14 cellular contexts compared by ENCODE assay signal in the genomic region with DNA sequence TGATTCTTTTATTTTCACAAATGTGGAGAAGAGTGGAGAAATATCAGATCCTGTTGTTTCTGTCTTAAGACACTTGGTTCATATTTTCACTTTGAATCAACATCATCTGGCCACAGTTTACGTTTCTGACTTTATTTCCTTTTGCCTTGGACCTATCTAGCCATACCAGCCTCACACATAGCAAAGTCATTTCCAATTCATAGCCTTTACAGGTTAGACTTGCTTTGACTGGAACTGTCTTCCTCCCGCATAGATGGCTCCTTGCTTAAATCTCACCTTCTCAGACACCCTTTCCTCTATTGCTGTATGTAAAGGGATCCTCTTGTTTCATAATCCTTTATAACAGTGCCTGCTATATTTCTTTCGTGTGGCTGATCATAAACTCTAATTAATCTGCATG.
DNase-seq lines count a peak whose midpoint lies in the region; ATAC-seq and TF ChIP-seq lines count a peak whose summit lies in the region.
"Had no signal": no experiment of that assay in that cellular context is flagged by ENCODE, and none has a peak within 500 bp of the region (broad histone marks: within the 10 kb centered on the region; RNA-seq: fewer than 3 reads in every experiment).

No MANE protein-coding gene starts in this region.

- no TSS peak for BruUV-seq in Calu3 (replicated peaks; lab: Mats Ljungman, UMichigan)

- no peak overlapping the region for H3K27ac Mint-ChIP-seq in Calu3 (ENCODE audit: unreplicated experiment)
- H3K27ac Mint-ChIP-seq: CD8-positive, alpha-beta T cell; IgD-negative memory B cell had no signal

- no peak overlapping the region for H3K4me3 Mint-ChIP-seq in Calu3 (ENCODE audit: low read depth, unreplicated experiment)
- H3K4me3 Mint-ChIP-seq: CD14-positive monocyte; CD8-positive, alpha-beta T cell; IgD-negative memory B cell had no signal

- H3K9me3 Mint-ChIP-seq in Calu3 (ENCODE audit: low read depth, unreplicated experiment): peaks cover 2% of the 10 kb centered on the region

- no peak for DNase-seq in C1 segment of cervical spinal cord (lab: John Stamatoyannopoulos, UW)
- DNase-seq in Calu3: no peak
- no peak for DNase-seq in UCSD-AML1 (lab: John Stamatoyannopoulos, UW; ENCODE audit: unreplicated experiment)
- DNase-seq: BE2C; CD8-positive, alpha-beta T cell; COR-L47; KG1 had no signal

- H3K36me3 Mint-ChIP-seq in Calu3 (ENCODE audit: insufficient read depth, unreplicated experiment): no peaks in the 10 kb centered on the region
- H3K36me3 Mint-ChIP-seq: CD14-positive monocyte; CD8-positive, alpha-beta T cell; IgD-negative memory B cell had no signal

- no peak for TF ChIP-seq CTCF in Calu3 (IDR thresholded peaks at IDR 0.05; ENCODE audit: unreplicated experiment)

- no peaks in the 10 kb centered on the region for H3K27me3 Mint-ChIP-seq in Calu3 (ENCODE audit: unreplicated experiment)
- H3K27me3 Mint-ChIP-seq: IgD-negative memory B cell had no signal

- CTCF ChIA-PET in Calu3 (lab: Charles Lee): no interaction called here

- no peaks in the 10 kb centered on the region for H3K4me1 Mint-ChIP-seq in Calu3 (ENCODE audit: low read depth, unreplicated experiment)
- H3K4me1 Mint-ChIP-seq: CD14-positive monocyte, IgD-negative memory B cell had no signal

- ATAC-seq in GM18907 (IDR thresholded peaks at IDR 0.05; ENCODE audit: unreplicated experiment) (peak; percentile 69), HG02610 (IDR thresholded peaks at IDR 0.05; ENCODE audit: unreplicated experiment) (peak; percentile 63), HG03342 (IDR thresholded peaks at IDR 0.05; ENCODE audit: unreplicated experiment) (peak; percentile 51), HG03039 (IDR thresholded peaks at IDR 0.05; ENCODE audit: unreplicated experiment) (no peak)
- ATAC-seq: A549; CD8-positive, alpha-beta T cell had no signal

- intact Hi-C loops in Calu3 (cut with micrococcal nuclease; ENCODE audit: unreplicated experiment): no loop called here
